ENCODE assay signal across 19 cellular contexts in genomic region chr3:42704136-42704841, GRCh38. TPM values are rescaled to one million over a fixed set of nuclear protein-coding genes. Genes with fewer than 3 reads are reported as not detected.
DNase-seq lines count a peak whose midpoint lies in the region; ATAC-seq and TF ChIP-seq lines count a peak whose summit lies in the region.
"Had no signal": no experiment of that assay in that cellular context is flagged by ENCODE, and none has a peak within 500 bp of the region (broad histone marks: within the 10 kb centered on the region; RNA-seq: fewer than 3 reads in every experiment).

No MANE protein-coding gene starts in this region.

- H3K27ac Mint-ChIP-seq in osteocyte (ENCODE audit: unreplicated experiment): no peak overlapping the region
- H3K27ac Mint-ChIP-seq: CD8-positive, alpha-beta T cell; stimulated activated naive B cell treated with anti-CD40 and anti-IgM and Interleukin-4, amounts not matched to agents 10 μg/mL and 1 μg/mL and 100 μg/mL, for 72 hours had no signal

- TF ChIP-seq CTCF in dorsolateral prefrontal cortex (IDR thresholded peaks at IDR 0.05 in 54 of 56, conservative IDR thresholded peaks at IDR 0.05 in 2 of 56; ENCODE audit: low read depth in 1 of 56, partially characterized antibody in 56 of 56): no peak
- TF ChIP-seq CTCF in osteocyte (IDR thresholded peaks at IDR 0.05): no peak

- intact Hi-C loops in dorsolateral prefrontal cortex (cut with DNase I): loop anchor here in 1 of 2 donors (5.0 kb wide), 1 partner anchor 38 kb away; no protein-coding TSS in a partner anchor

- no peaks in the 10 kb centered on the region for H3K9me3 Mint-ChIP-seq in osteocyte (ENCODE audit: unreplicated experiment)
- H3K9me3 Mint-ChIP-seq: CD8-positive, alpha-beta T cell; stimulated activated naive B cell treated with anti-CD40 and anti-IgM and Interleukin-4, amounts not matched to agents 10 μg/mL and 1 μg/mL and 100 μg/mL, for 72 hours had no signal

- peak; percentile 15 for DNase-seq in Daoy (ENCODE audit: low read depth)
- DNase-seq in H7: peak; percentile 34
- peak in 4 of 10 donors; percentile 7 to 38 (median 30) for DNase-seq in dorsolateral prefrontal cortex
- peak; percentile 81 for DNase-seq in osteocyte (ENCODE audit: extremely low spot score, unreplicated experiment)
- DNase-seq in OCI-M1 (lab: John Stamatoyannopoulos, UW): no peak
- DNase-seq in NCI-H187 (lab: John Stamatoyannopoulos, UW): no peak
- DNase-seq: activated CD4-positive, alpha-beta T cell treated with anti-CD3 and anti-CD28 coated beads for 48 hours; CD8-positive, alpha-beta T cell; dermis blood vessel endothelial cell; DMS53; GOT3; hypothalamus; sigmoid colon; stimulated activated naive B cell treated with anti-CD40 and anti-IgM and Interleukin-4, amounts not matched to agents 10 μg/mL and 1 μg/mL and 100 μg/mL, for 72 hours; thyroid gland had no signal

- no peaks in the 10 kb centered on the region for H3K36me3 Mint-ChIP-seq in osteocyte (ENCODE audit: unreplicated experiment)
- H3K36me3 Mint-ChIP-seq: CD8-positive, alpha-beta T cell; stimulated activated naive B cell treated with anti-CD40 and anti-IgM and Interleukin-4, amounts not matched to agents 10 μg/mL and 1 μg/mL and 100 μg/mL, for 72 hours had no signal

- peaks cover 4% of the 10 kb centered on the region for H3K27me3 Mint-ChIP-seq in osteocyte (ENCODE audit: unreplicated experiment)

- H3K4me1 Mint-ChIP-seq in osteocyte (ENCODE audit: unreplicated experiment): no peaks in the 10 kb centered on the region

- peak overlapping the region in 58 of 59 donors; percentile 32 to 100 (median 98) for H3K27ac ChIP-seq in dorsolateral prefrontal cortex
- H3K27ac ChIP-seq: breast epithelium, ovary, sigmoid colon, thyroid gland had no signal

- no peak overlapping the region for H3K4me3 ChIP-seq in H7 (ENCODE audit: insufficient read depth, low read depth, low read length)
- no peak overlapping the region for H3K4me3 ChIP-seq in dorsolateral prefrontal cortex
- H3K4me3 ChIP-seq: breast epithelium, ovary, sigmoid colon, thyroid gland had no signal

- H3K36me3 ChIP-seq in H7 (replicated peaks; ENCODE audit: control insufficient read depth, insufficient read depth, low read length): no peaks in the 10 kb centered on the region
- H3K36me3 ChIP-seq: breast epithelium, ovary, sigmoid colon, thyroid gland had no signal

- no peak for ATAC-seq in GM21723 (IDR thresholded peaks at IDR 0.05; ENCODE audit: unreplicated experiment)
- ATAC-seq: CD8-positive, alpha-beta T cell; stimulated activated naive B cell treated with anti-CD40 and anti-IgM and Interleukin-4, amounts not matched to agents 10 μg/mL and 1 μg/mL and 100 μg/mL, for 72 hours had no signal

- H3K4me3 Mint-ChIP-seq in osteocyte (ENCODE audit: unreplicated experiment): no peak overlapping the region
- H3K4me3 Mint-ChIP-seq: CD8-positive, alpha-beta T cell; stimulated activated naive B cell treated with anti-CD40 and anti-IgM and Interleukin-4, amounts not matched to agents 10 μg/mL and 1 μg/mL and 100 μg/mL, for 72 hours had no signal

- H3K27me3 ChIP-seq in H7 (ENCODE audit: control insufficient read depth, insufficient read depth, low read length) (no peaks in the 10 kb centered on the region), dorsolateral prefrontal cortex (no peaks in the 10 kb centered on the region)
- H3K27me3 ChIP-seq: breast epithelium, ovary, sigmoid colon, thyroid gland had no signal

RNA-seq across cellular contexts. Expression of gene HHATL, which starts 1.7 kb away (rescaled TPM):
- not detected in 2 replicates for total RNA-seq in Daoy (2014; rRNA removed; shearing (Covaris generic))
- not detected in 2 replicates for total RNA-seq in H7 (2014; rRNA removed; shearing (Covaris generic))
- total RNA-seq in dorsolateral prefrontal cortex (100 to 1,000 TPM in 90 of 120 experiments, 10 to 100 TPM in 30; 39.4 to 400 (median 145) TPM), osteocyte (not detected in 2 replicates)
- total RNA-seq: CD8-positive, alpha-beta T cell; dermis blood vessel endothelial cell; LHCN-M2; sigmoid colon had no signal

RNA-seq across cellular contexts. Expression of gene KLHL40, which starts 19.0 kb away (rescaled TPM):
- total RNA-seq in Daoy (2014; rRNA removed; shearing (Covaris generic)): not detected in 2 replicates
- not detected in 2 replicates for total RNA-seq in H7 (2014; rRNA removed; shearing (Covaris generic))
- under 1 TPM in 16 of 120 experiments, not detected in 104; 0.16 to 0.51 (median 0.24) TPM for total RNA-seq in dorsolateral prefrontal cortex
- total RNA-seq in osteocyte: not detected in 2 replicates
- total RNA-seq: breast epithelium; CD8-positive, alpha-beta T cell; ovary; thyroid gland had no signal

RNA-seq across cellular contexts. Expression of gene ZBTB47, which starts 50.8 kb away (rescaled TPM):
- 2.5 and 5.7 TPM in 2 replicates for total RNA-seq in Daoy (2014; rRNA removed; shearing (Covaris generic))
- 5.1 and 8.0 TPM in 2 replicates for total RNA-seq in H7 (2014; rRNA removed; shearing (Covaris generic))
- total RNA-seq in dorsolateral prefrontal cortex (100 to 1,000 TPM in 3 of 120 experiments, 10 to 100 TPM in 117; 45.2 to 122 (median 62.1) TPM), osteocyte (26.7 and 29.2 TPM in 2 replicates)

Comparison
In these comparisons a context has a peak if more than half of its experiments do, and no peak if none do; other contexts are left out.
1. DNase-seq: peak in Daoy (single experiment), H7 (single experiment) and osteocyte (single experiment); none in OCI-M1 (single experiment) and NCI-H187 (0 of 2).
2. RNA of gene HHATL, which starts 1.7 kb away (total RNA-seq): 39.4 to 400 TPM in dorsolateral prefrontal cortex; not detected in Daoy, not detected in H7 and not detected in osteocyte; every median in the first group is over 10 times any median in the second.